ENCODE assay signal across 1 cellular context in genomic region chr1:40633563-40634376, GRCh38.
TF ChIP-seq lines count a peak whose summit lies in the region.

No MANE protein-coding gene starts in this region.

TF ChIP-seq in K562, 482 proteins besides CTCF, POLR2A, EP300 and RAD21 (continued from another document and continues in another):
- TF ChIP-seq CHD7 (IDR thresholded peaks at IDR 0.05; ENCODE audit: low read depth, low read length): no peak
- no peak for TF ChIP-seq ZNF121 (CRISPR knock-in tag; conservative IDR thresholded peaks at IDR 0.05)
- no peak for TF ChIP-seq GATAD2A (IDR thresholded peaks at IDR 0.05)
- TF ChIP-seq ZNF518B (CRISPR knock-in tag; IDR thresholded peaks at IDR 0.05): no peak
- TF ChIP-seq E4F1 (CRISPR knock-in tag; IDR thresholded peaks at IDR 0.05; ENCODE audit: borderline replicate concordance): no peak
- TF ChIP-seq DIDO1 (tag; IDR thresholded peaks at IDR 0.05; ENCODE audit: low read depth): no peak
- TF ChIP-seq TRIM25 (IDR thresholded peaks at IDR 0.05; ENCODE audit: borderline replicate concordance): no peak
- TF ChIP-seq PRPF4 (IDR thresholded peaks at IDR 0.05; ENCODE audit: insufficient read depth, low read depth, low read length, poor library complexity, severe bottlenecking): no peak
- no peak for TF ChIP-seq CHD4 (IDR thresholded peaks at IDR 0.05; ENCODE audit: insufficient read depth, insufficient replicate concordance, low read depth, low read length, poor library complexity, severe bottlenecking)
- TF ChIP-seq ZNF507 (tag; conservative IDR thresholded peaks at IDR 0.05): no peak
- TF ChIP-seq ARID3B (CRISPR knock-in tag; IDR thresholded peaks at IDR 0.05; ENCODE audit: borderline replicate concordance): no peak
- TF ChIP-seq PTRF (tag; IDR thresholded peaks at IDR 0.05): no peak
- peak; percentile 99 for TF ChIP-seq NFIC (IDR thresholded peaks at IDR 0.05)
- TF ChIP-seq ELK1 (CRISPR knock-in tag; IDR thresholded peaks at IDR 0.05): no peak
- TF ChIP-seq KDM4B (IDR thresholded peaks at IDR 0.05; ENCODE audit: borderline replicate concordance in 2 of 2, low read depth in 1 of 2): no peak
- TF ChIP-seq ZNF696 (CRISPR knock-in tag; conservative IDR thresholded peaks at IDR 0.05): no peak
- TF ChIP-seq ZFX (CRISPR knock-in tag; IDR thresholded peaks at IDR 0.05): peak; percentile 67
- TF ChIP-seq TBL1XR1 (IDR thresholded peaks at IDR 0.05; ENCODE audit: low read length in 2 of 2): peak; percentile 57 to 80; a peak in 2 of 4 replicates
- no peak for TF ChIP-seq ID3 (CRISPR knock-in tag; IDR thresholded peaks at IDR 0.05)
- no peak for TF ChIP-seq ID3 (tag; IDR thresholded peaks at IDR 0.05)
- no peak for TF ChIP-seq THRA (IDR thresholded peaks at IDR 0.05)
- no peak for TF ChIP-seq ZNF354B (CRISPR knock-in tag; IDR thresholded peaks at IDR 0.05)
- TF ChIP-seq ZNF347 (CRISPR knock-in tag; IDR thresholded peaks at IDR 0.05; ENCODE audit: low read depth): no peak
- TF ChIP-seq FOXK1 (CRISPR knock-in tag; IDR thresholded peaks at IDR 0.05; ENCODE audit: borderline replicate concordance): no peak
- TF ChIP-seq IFI16 (CRISPR knock-in tag; IDR thresholded peaks at IDR 0.05): no peak
- no peak for TF ChIP-seq POLR2AphosphoS2 (IDR thresholded peaks at IDR 0.05; ENCODE audit: low read length)
- no peak for TF ChIP-seq RFX5 (IDR thresholded peaks at IDR 0.05; ENCODE audit: low read depth, low read length)
- TF ChIP-seq CC2D1A (IDR thresholded peaks at IDR 0.05): peak; percentile 86; the same call in 1 of the 2 replicates
- peak; percentile 81; the same call in 1 of the 2 replicates for TF ChIP-seq LEF1 (IDR thresholded peaks at IDR 0.05)
- no peak for TF ChIP-seq MCM5 (IDR thresholded peaks at IDR 0.05; ENCODE audit: low read depth)
